Comparison of ENCODE assay signal across 1 cellular context in genomic region chr12:112891093-112892024, GRCh38.
TF ChIP-seq lines count a peak whose summit lies in the region.

No MANE protein-coding gene starts in this region.

TF ChIP-seq in SK-N-SH treated with all-trans-retinoic acid at 6 μM for 48 hours, 23 proteins besides CTCF, POLR2A, EP300 and RAD21 (continued from another document):
- TF ChIP-seq PATZ1 (CRISPR knock-in tag; IDR thresholded peaks at IDR 0.05; ENCODE audit: borderline replicate concordance): no peak
- TF ChIP-seq ZNF565 (CRISPR knock-in tag; conservative IDR thresholded peaks at IDR 0.05; ENCODE audit: low read depth): no peak
TF ChIP-seq in SK-N-SH treated with all-trans-retinoic acid at 6 μM for 48 hours: peak in this region for 5.
